In the genomic region with DNA sequence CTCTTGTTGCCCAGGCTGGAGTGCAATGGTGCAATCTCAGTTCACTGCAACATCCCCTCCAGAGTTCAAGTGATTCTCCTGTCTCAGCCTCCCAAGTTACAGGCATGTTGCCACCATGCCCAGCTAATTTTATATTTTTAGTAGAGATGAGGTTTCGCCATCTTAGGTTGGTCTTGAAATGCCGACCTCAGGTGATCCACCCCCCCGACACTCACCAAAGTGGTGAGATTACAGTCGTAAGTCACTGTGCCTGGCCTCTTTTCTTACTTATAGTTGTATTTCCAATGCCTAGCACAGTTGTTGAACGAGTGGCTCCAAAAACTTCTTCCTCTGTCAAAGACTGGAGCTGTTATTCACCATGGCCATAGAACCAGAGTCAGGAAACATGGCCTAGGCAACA, we compare ENCODE assay signal across 1 cellular context.
TF ChIP-seq lines count a peak whose summit lies in the region.

No MANE protein-coding gene starts in this region.

TF ChIP-seq in IMR-90, 13 proteins besides CTCF, POLR2A, EP300 and RAD21:
- TF ChIP-seq, protein P1, sequence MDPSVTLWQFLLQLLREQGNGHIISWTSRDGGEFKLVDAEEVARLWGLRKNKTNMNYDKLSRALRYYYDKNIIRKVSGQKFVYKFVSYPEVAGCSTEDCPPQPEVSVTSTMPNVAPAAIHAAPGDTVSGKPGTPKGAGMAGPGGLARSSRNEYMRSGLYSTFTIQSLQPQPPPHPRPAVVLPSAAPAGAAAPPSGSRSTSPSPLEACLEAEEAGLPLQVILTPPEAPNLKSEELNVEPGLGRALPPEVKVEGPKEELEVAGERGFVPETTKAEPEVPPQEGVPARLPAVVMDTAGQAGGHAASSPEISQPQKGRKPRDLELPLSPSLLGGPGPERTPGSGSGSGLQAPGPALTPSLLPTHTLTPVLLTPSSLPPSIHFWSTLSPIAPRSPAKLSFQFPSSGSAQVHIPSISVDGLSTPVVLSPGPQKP (IDR thresholded peaks at IDR 0.05; ENCODE audit: borderline replicate concordance, low read depth, low read length): no peak
